In the genomic region with DNA sequence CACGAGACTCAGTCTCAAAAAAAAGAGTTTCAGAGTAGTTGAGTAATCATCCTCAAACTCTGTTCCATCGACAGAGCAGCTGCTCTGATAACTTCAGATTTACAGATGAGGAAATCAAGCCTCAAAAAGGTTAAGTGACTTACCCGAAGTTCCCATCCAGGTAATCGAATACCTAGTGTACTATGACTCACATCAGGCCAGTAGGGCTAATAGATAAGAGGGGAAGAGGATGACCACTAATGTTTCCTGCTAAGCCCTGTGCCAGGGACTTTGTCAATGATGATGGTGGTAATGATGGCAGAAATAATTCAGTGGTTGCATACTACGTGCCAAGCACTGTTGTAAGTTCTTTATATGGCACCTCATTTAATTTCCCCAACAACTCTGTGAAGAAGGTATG, we compare ENCODE assay signal across 22 cellular contexts.
"Had no signal": no experiment of that assay in that cellular context is flagged by ENCODE, and none has a peak within 500 bp of the region (broad histone marks: within the 10 kb centered on the region; RNA-seq: fewer than 3 reads in every experiment).

No MANE protein-coding gene starts in this region.

- ATAC-seq: Panc1, Right ventricle myocardium inferior, SK-N-SH treated with all-trans-retinoic acid at 6 μM for 48 hours had no signal

- H3K4me3 ChIP-seq: MG63, SJCRH30 had no signal

- H3K36me3 ChIP-seq: MG63, SJCRH30 had no signal

- H3K27ac ChIP-seq: RWPE1, SJCRH30 had no signal

- H3K9me3 ChIP-seq: MG63, SJCRH30 had no signal

- H3K4me1 ChIP-seq: SJCRH30 had no signal

- DNase-seq: Karpas-422, KG1, MG63, NCI-H1092, NCI-H1105 treated with DMSO at 0.1 percent for 48 hours, NCI-H1417 treated with DMSO at 0.1 percent for 48 hours, NCI-H146, NCI-H1694 treated with DMSO at 0.1 percent for 48 hours, NCI-H1930, NCI-H2081, NCI-H2107, NCI-H2227 treated with DMSO at 0.1 percent for 48 hours, NCI-H524, NCI-H69, NCI-H774, SHP77 treated with DMSO at 0.1 percent for 48 hours, SJCRH30, T-helper 1 cell had no signal

- H3K27me3 ChIP-seq: MG63, SJCRH30 had no signal
